In the genomic region with DNA sequence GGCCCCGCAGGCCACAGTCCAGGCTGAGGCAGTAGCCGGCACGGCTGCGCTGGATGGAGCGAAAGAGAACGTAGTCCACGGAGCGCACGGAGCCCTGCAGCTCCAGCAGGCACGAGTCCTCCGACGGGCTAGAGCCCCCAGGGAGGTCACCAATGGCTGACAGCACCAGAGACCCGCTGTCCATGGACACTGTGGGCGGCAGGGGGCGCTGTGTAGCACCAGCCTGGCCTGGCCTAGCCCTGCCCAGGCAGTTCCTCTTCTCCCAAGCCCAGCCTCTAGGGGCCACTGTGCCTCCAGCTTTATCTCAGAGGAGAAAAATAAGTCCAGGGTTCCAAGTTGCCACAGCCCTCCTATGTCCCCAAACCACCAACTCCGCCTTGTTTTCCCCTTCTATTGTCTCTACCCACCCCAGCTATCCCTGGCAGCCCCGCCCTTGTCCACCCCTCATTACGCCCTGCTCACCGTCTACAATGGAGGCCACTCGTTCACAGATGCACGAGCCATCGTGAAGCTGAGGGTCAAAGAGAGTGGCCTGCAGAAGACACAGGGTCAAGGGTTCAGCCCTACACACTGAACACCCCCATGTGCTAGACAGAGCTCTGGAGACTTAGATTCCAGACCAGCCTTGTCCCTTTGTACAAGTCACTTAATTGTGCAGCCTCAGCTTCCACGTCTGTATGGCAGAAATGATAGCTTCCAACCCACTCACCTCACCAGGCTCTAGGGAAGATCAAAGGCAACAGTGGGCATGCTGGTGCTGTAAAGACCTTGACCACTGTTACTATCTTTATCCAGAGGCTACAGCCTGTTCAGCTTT, we compare ENCODE assay signal across 1 cellular context.
TF ChIP-seq lines count a peak whose summit lies in the region.

No MANE protein-coding gene starts in this region.

TF ChIP-seq in HEK293, 187 proteins besides CTCF, POLR2A, EP300 and RAD21 (continued from another document and continues in another):
- peak; percentile 93 for TF ChIP-seq ZNF654 (tag by site-specific recombination; IDR thresholded peaks at IDR 0.05; ENCODE audit: low read depth)
- TF ChIP-seq GLI2 (tag by site-specific recombination; IDR thresholded peaks at IDR 0.05; ENCODE audit: borderline replicate concordance, low read depth), result no peak
- no peak for TF ChIP-seq REPIN1 (tag by site-specific recombination; IDR thresholded peaks at IDR 0.05; ENCODE audit: low read depth)
- TF ChIP-seq INSM2 (tag by site-specific recombination; IDR thresholded peaks at IDR 0.05), result no peak
- no peak for TF ChIP-seq MYNN (tag by site-specific recombination; IDR thresholded peaks at IDR 0.05; ENCODE audit: borderline replicate concordance)
- no peak for TF ChIP-seq ZNF311 (tag by site-specific recombination; IDR thresholded peaks at IDR 0.05; ENCODE audit: borderline replicate concordance)
- TF ChIP-seq ZEB2 (tag by site-specific recombination; IDR thresholded peaks at IDR 0.05), result peak; percentile 57
- no peak for TF ChIP-seq SETDB1 (IDR thresholded peaks at IDR 0.05; ENCODE audit: insufficient read length, low read length)
- peak; percentile 97 for TF ChIP-seq ZNF660 (tag by site-specific recombination; IDR thresholded peaks at IDR 0.05)
- TF ChIP-seq KLF8 (tag by site-specific recombination; IDR thresholded peaks at IDR 0.05), result peak; percentile 53
- TF ChIP-seq, protein P1, sequence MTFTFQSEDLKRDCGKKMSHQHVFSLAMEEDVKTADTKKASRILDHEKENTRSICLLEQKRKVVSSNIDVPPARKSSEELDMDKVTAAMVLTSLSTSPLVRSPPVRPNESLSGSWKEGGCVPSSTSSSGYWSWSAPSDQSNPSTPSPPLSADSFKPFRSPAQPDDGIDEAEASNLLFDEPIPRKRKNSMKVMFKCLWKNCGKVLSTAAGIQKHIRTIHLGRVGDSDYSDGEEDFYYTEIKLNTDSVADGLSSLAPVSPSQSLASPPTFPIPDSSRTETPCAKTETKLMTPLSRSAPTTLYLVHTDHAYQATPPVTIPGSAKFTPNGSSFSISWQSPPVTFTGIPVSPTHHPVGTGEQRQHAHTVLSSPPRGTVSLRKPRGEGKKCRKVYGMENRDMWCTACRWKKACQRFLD (tag by site-specific recombination; IDR thresholded peaks at IDR 0.05), result no peak
- TF ChIP-seq ZNF514 (tag by site-specific recombination; IDR thresholded peaks at IDR 0.05), result no peak
- no peak for TF ChIP-seq HOXA7 (CRISPR knock-in tag; IDR thresholded peaks at IDR 0.05; ENCODE audit: borderline replicate concordance)
- no peak for TF ChIP-seq PRDM2 (tag by site-specific recombination; IDR thresholded peaks at IDR 0.05; ENCODE audit: borderline replicate concordance)
- no peak for TF ChIP-seq ZNF426 (tag by site-specific recombination; IDR thresholded peaks at IDR 0.05)
- TF ChIP-seq ZNF169 (tag by site-specific recombination; IDR thresholded peaks at IDR 0.05), result no peak
- TF ChIP-seq ZNF473 (tag by site-specific recombination; IDR thresholded peaks at IDR 0.05), result no peak
- no peak for TF ChIP-seq ZBTB1 (tag by site-specific recombination; IDR thresholded peaks at IDR 0.05)
- peak; percentile 91 for TF ChIP-seq YY1 (tag by site-specific recombination; IDR thresholded peaks at IDR 0.05)
- no peak for TF ChIP-seq ZNF221 (tag by site-specific recombination; IDR thresholded peaks at IDR 0.05; ENCODE audit: borderline replicate concordance)
- TF ChIP-seq RBAK (tag by site-specific recombination; IDR thresholded peaks at IDR 0.05), result no peak
- TF ChIP-seq ZNF626 (tag by site-specific recombination; IDR thresholded peaks at IDR 0.05), result no peak
- TF ChIP-seq HOXC10 (CRISPR knock-in tag; IDR thresholded peaks at IDR 0.05), result no peak
- TF ChIP-seq ZNF777 (tag by site-specific recombination; IDR thresholded peaks at IDR 0.05; ENCODE audit: borderline replicate concordance), result no peak
- peak; percentile 35; the same call in 1 of the 2 replicates for TF ChIP-seq ZSCAN23 (tag by site-specific recombination; IDR thresholded peaks at IDR 0.05)
- no peak for TF ChIP-seq ZSCAN18 (tag by site-specific recombination; IDR thresholded peaks at IDR 0.05)
- TF ChIP-seq ZNF324 (tag by site-specific recombination; IDR thresholded peaks at IDR 0.05), result peak; percentile 55; the same call in 1 of the 2 replicates
- peak; percentile 88 for TF ChIP-seq ZSCAN30 (tag by site-specific recombination; IDR thresholded peaks at IDR 0.05)
- peak; percentile 51; the same call in 1 of the 2 replicates for TF ChIP-seq ZNF24 (tag by site-specific recombination; IDR thresholded peaks at IDR 0.05)
- TF ChIP-seq ZIC2 (tag by site-specific recombination; IDR thresholded peaks at IDR 0.05), result peak; percentile 53; the same call in 1 of the 2 replicates
- TF ChIP-seq, protein P2, sequence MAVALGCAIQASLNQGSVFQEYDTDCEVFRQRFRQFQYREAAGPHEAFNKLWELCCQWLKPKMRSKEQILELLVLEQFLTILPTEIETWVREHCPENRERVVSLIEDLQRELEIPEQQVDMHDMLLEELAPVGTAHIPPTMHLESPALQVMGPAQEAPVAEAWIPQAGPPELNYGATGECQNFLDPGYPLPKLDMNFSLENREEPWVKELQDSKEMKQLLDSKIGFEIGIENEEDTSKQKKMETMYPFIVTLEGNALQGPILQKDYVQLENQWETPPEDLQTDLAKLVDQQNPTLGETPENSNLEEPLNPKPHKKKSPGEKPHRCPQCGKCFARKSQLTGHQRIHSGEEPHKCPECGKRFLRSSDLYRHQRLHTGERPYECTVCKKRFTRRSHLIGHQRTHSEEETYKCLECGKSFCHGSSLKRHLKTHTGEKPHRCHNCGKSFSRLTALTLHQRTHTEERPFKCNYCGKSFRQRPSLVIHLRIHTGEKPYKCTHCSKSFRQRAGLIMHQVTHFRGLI (tag by site-specific recombination; IDR thresholded peaks at IDR 0.05), result no peak
- TF ChIP-seq ZNF76 (tag by site-specific recombination; IDR thresholded peaks at IDR 0.05; ENCODE audit: borderline replicate concordance, low read depth), result 0 out of 2 replicates have a peak, but pooled peaks have one; percentile 27
- no peak for TF ChIP-seq ZNF670 (tag by site-specific recombination; IDR thresholded peaks at IDR 0.05; ENCODE audit: low read depth)
- TF ChIP-seq ZNF830 (tag by site-specific recombination; IDR thresholded peaks at IDR 0.05; ENCODE audit: low read depth), result no peak
- TF ChIP-seq, protein P3, sequence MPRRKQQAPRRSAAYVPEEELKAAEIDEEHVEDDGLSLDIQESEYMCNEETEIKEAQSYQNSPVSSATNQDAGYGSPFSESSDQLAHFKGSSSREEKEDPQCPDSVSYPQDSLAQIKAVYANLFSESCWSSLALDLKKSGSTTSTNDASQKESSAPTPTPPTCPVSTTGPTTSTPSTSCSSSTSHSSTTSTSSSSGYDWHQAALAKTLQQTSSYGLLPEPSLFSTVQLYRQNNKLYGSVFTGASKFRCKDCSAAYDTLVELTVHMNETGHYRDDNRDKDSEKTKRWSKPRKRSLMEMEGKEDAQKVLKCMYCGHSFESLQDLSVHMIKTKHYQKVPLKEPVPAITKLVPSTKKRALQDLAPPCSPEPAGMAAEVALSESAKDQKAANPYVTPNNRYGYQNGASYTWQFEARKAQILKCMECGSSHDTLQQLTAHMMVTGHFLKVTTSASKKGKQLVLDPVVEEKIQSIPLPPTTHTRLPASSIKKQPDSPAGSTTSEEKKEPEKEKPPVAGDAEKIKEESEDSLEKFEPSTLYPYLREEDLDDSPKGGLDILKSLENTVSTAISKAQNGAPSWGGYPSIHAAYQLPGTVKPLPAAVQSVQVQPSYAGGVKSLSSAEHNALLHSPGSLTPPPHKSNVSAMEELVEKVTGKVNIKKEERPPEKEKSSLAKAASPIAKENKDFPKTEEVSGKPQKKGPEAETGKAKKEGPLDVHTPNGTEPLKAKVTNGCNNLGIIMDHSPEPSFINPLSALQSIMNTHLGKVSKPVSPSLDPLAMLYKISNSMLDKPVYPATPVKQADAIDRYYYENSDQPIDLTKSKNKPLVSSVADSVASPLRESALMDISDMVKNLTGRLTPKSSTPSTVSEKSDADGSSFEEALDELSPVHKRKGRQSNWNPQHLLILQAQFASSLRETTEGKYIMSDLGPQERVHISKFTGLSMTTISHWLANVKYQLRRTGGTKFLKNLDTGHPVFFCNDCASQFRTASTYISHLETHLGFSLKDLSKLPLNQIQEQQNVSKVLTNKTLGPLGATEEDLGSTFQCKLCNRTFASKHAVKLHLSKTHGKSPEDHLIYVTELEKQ (tag by site-specific recombination; IDR thresholded peaks at IDR 0.05; ENCODE audit: borderline replicate concordance), result no peak
- TF ChIP-seq GLIS1 (tag by site-specific recombination; IDR thresholded peaks at IDR 0.05), result peak; percentile 57; the same call in 1 of the 2 replicates
- TF ChIP-seq ZNF394 (tag by site-specific recombination; IDR thresholded peaks at IDR 0.05; ENCODE audit: borderline replicate concordance), result no peak
- no peak for TF ChIP-seq PRDM4 (tag by site-specific recombination; IDR thresholded peaks at IDR 0.05)
- TF ChIP-seq ZBTB20 (tag by site-specific recombination; IDR thresholded peaks at IDR 0.05), result peak; percentile 90
- TF ChIP-seq KLF10 (tag by site-specific recombination; IDR thresholded peaks at IDR 0.05), result no peak
- TF ChIP-seq ZNF837 (tag by site-specific recombination; IDR thresholded peaks at IDR 0.05), result no peak
- no peak for TF ChIP-seq ZNF585B (tag by site-specific recombination; IDR thresholded peaks at IDR 0.05)
- TF ChIP-seq ZFP41 (tag by site-specific recombination; IDR thresholded peaks at IDR 0.05; ENCODE audit: borderline replicate concordance), result no peak
- TF ChIP-seq ZSCAN16 (tag by site-specific recombination; IDR thresholded peaks at IDR 0.05), result no peak
